11 cellular contexts compared by ENCODE assay signal in genomic region chr5:35246928-35247644, GRCh38. TPM values are rescaled to one million over a fixed set of nuclear protein-coding genes. Genes with fewer than 3 reads are reported as not detected.
DNase-seq lines count a peak whose midpoint lies in the region; ATAC-seq and TF ChIP-seq lines count a peak whose summit lies in the region.
"Had no signal": no experiment of that assay in that cellular context is flagged by ENCODE, and none has a peak within 500 bp of the region (broad histone marks: within the 10 kb centered on the region; RNA-seq: fewer than 3 reads in every experiment).

No MANE protein-coding gene starts in this region.

- H3K36me3 ChIP-seq in hepatocyte (replicated peaks; ENCODE audit: insufficient read depth, low read depth) = no peaks in the 10 kb centered on the region

- H3K9me2 ChIP-seq in hepatocyte (replicated peaks; ENCODE audit: insufficient read depth) = no peaks in the 10 kb centered on the region

- H3K4me2 ChIP-seq in hepatocyte = peak overlapping the region; percentile 23

- H3K27ac ChIP-seq in hepatocyte = peak overlapping the region; percentile 56
- H3K27ac ChIP-seq: SK-N-MC had no signal

- TF ChIP-seq CTCF in astrocyte of the spinal cord (IDR thresholded peaks at IDR 0.05; ENCODE audit: low read depth, low read length) (no peak), hepatocyte (IDR thresholded peaks at IDR 0.05; ENCODE audit: poor library complexity) (peak; percentile 4)

- no peaks in the 10 kb centered on the region for H3K27me3 ChIP-seq in hepatocyte

- H2AFZ ChIP-seq in hepatocyte = peak overlapping the region; percentile 13

- H3K9me3 ChIP-seq in hepatocyte (ENCODE audit: low read depth) = no peaks in the 10 kb centered on the region

- no peaks in the 10 kb centered on the region for H4K20me1 ChIP-seq in hepatocyte (ENCODE audit: insufficient read depth, poor library complexity, severe bottlenecking)

- WGBS in hepatocyte (ENCODE audit: low lambda C conversion rate, missing lambda C conversion rate) = 51% methylated on average over 6 of the region's 6 CpGs

- peaks cover 13% of the 10 kb centered on the region for H3K4me1 ChIP-seq in hepatocyte (ENCODE audit: insufficient read depth)

- DNase-seq in astrocyte of the spinal cord (ENCODE audit: low read depth, low spot score) (peak; percentile 47), hepatocyte (ENCODE audit: low spot score) (peak; percentile 43), smooth muscle cell of the brain vasculature (ENCODE audit: low read depth, low spot score) (peak; percentile 43), foreskin melanocyte (no peak), A172 (ENCODE audit: low spot score) (no peak)
- DNase-seq in effector CD4-positive, alpha-beta T cell = no peak
- no peak for DNase-seq in stimulated activated CD8-positive, alpha-beta memory T cell treated with anti-CD3 and anti-CD28 coated beads, Interleukin-4, amount 100 ng/mL, for 48 hours
- DNase-seq: DMS79 had no signal

- H3K79me2 ChIP-seq in hepatocyte = no peaks in the 10 kb centered on the region

- in situ Hi-C loops in astrocyte of the spinal cord (cut with HindIII; ENCODE audit: low sequenced_read_pairs) = no loop called here

- peak; percentile 42 for ATAC-seq in HG02610 (IDR thresholded peaks at IDR 0.05; ENCODE audit: unreplicated experiment)
- ATAC-seq: stimulated activated memory B cell treated with anti-CD40 and anti-IgM and Interleukin-4, amounts not matched to agents 10 μg/mL and 1 μg/mL and 100 μg/mL, for 72 hours had no signal

- H3K4me3 ChIP-seq in astrocyte of the spinal cord (ENCODE audit: low read depth, low read length) (no peak overlapping the region), hepatocyte (no peak overlapping the region)
- H3K4me3 ChIP-seq: SK-N-MC had no signal

RNA-seq across cellular contexts. Expression of gene PRLR, which starts 16.8 kb away (rescaled TPM):
- 95.8 and 99.8 TPM in 2 replicates for total RNA-seq in hepatocyte
- 21.8 and 24.7 TPM in 2 replicates for polyA plus RNA-seq in hepatocyte
- total RNA-seq in A172 (2014; rRNA removed; shearing (Covaris generic)) = 0.36 TPM in 1 of 2 replicates, not detected in the other

Comparison
In these comparisons a context has a peak if more than half of its experiments do, and no peak if none do; other contexts are left out.
1. DNase-seq: peak in astrocyte of the spinal cord (single experiment), hepatocyte (single experiment) and smooth muscle cell of the brain vasculature (single experiment); none in foreskin melanocyte (single experiment), effector CD4-positive, alpha-beta T cell (single experiment), A172 (single experiment) and stimulated activated CD8-positive, alpha-beta memory T cell treated with anti-CD3 and anti-CD28 coated beads, Interleukin-4, amount 100 ng/mL, for 48 hours (single experiment).
2. RNA of gene PRLR, which starts 16.8 kb away (total RNA-seq): 95.8 to 99.8 TPM in hepatocyte; 0.36 TPM in A172; every median in the first group is over 10 times any median in the second.